In genomic region chr2:226408131-226408530, GRCh38 we compare ENCODE assay signal across 14 cellular contexts.
DNase-seq lines count a peak whose midpoint lies in the region; ATAC-seq and TF ChIP-seq lines count a peak whose summit lies in the region.
"Had no signal": no experiment of that assay in that cellular context is flagged by ENCODE, and none has a peak within 500 bp of the region (broad histone marks: within the 10 kb centered on the region; RNA-seq: fewer than 3 reads in every experiment).

No MANE protein-coding gene starts in this region.

- no peaks in the 10 kb centered on the region for H3K36me3 Mint-ChIP-seq in naive thymus-derived CD8-positive, alpha-beta T cell
- H3K36me3 Mint-ChIP-seq: CD4-positive, CD25-positive, alpha-beta regulatory T cell had no signal

- 56% methylated on average over 4 of the region's 4 CpGs for WGBS in SK-N-SH (ENCODE audit: low lambda C conversion rate)

- DNase-seq in SK-N-SH (no peak), astrocyte of the hippocampus (ENCODE audit: low read depth, low spot score) (peak; percentile 16), left kidney (ENCODE audit: low read depth, low spot score) (peak; percentile 18), putamen (ENCODE audit: low spot score) (no peak), NCI-H1105 (lab: John Stamatoyannopoulos, UW) (no peak)
- DNase-seq in naive thymus-derived CD8-positive, alpha-beta T cell: no peak
- DNase-seq: 8988T; ACHN; Calu3; CD4-positive, CD25-positive, alpha-beta regulatory T cell; DMS 273 treated with DMSO at 0.1 percent for 48 hours; H7 had no signal

- no peaks in the 10 kb centered on the region for H4K20me1 ChIP-seq in SK-N-SH (ENCODE audit: insufficient read depth)
- H4K20me1 ChIP-seq: BLaER1 treated with 17β-estradiol and CSF1 and Interleukin-3, amounts not matched to agents 10 nM and 100 nM had no signal

- peaks cover 0 to 2% (median 0%) of the 10 kb centered on the region in 4 donors for H3K4me1 Mint-ChIP-seq in naive thymus-derived CD8-positive, alpha-beta T cell
- H3K4me1 Mint-ChIP-seq: CD4-positive, CD25-positive, alpha-beta regulatory T cell had no signal

- no peak for TF ChIP-seq RAD21 in SK-N-SH (IDR thresholded peaks at IDR 0.05; ENCODE audit: low read length)

- no peak overlapping the region for H3K4me3 ChIP-seq in SK-N-SH (ENCODE audit: low read depth in 2 of 2, low read length in 1 of 2)
- H3K4me3 ChIP-seq: BLaER1 treated with 17β-estradiol and CSF1 and Interleukin-3, amounts not matched to agents 10 nM and 100 nM had no signal

- no peak overlapping the region for H3K27ac Mint-ChIP-seq in naive thymus-derived CD8-positive, alpha-beta T cell
- H3K27ac Mint-ChIP-seq: CD4-positive, CD25-positive, alpha-beta regulatory T cell had no signal

- H3K9me2 ChIP-seq in SK-N-SH: no peaks in the 10 kb centered on the region

- peak overlapping the region; percentile 17; the same call in 1 of the 2 replicates for H2AFZ ChIP-seq in SK-N-SH (ENCODE audit: low read depth)

- no peak overlapping the region for H3K4me2 ChIP-seq in SK-N-SH
- H3K4me2 ChIP-seq: BLaER1 treated with 17β-estradiol and CSF1 and Interleukin-3, amounts not matched to agents 10 nM and 100 nM had no signal

- H3K27me3 ChIP-seq in SK-N-SH (ENCODE audit: insufficient read depth): no peaks in the 10 kb centered on the region
- H3K27me3 ChIP-seq: BLaER1 treated with 17β-estradiol and CSF1 and Interleukin-3, amounts not matched to agents 10 nM and 100 nM had no signal

- H3K9me3 ChIP-seq in SK-N-SH: no peaks in the 10 kb centered on the region
- H3K9me3 ChIP-seq: BLaER1 treated with 17β-estradiol and CSF1 and Interleukin-3, amounts not matched to agents 10 nM and 100 nM had no signal

- ATAC-seq in SK-N-SH treated with all-trans-retinoic acid at 6 μM for 48 hours: no peak
- no peak for ATAC-seq in naive thymus-derived CD8-positive, alpha-beta T cell

- TF ChIP-seq CTCF in SK-N-SH (IDR thresholded peaks at IDR 0.05): no peak

- H3K4me1 ChIP-seq in SK-N-SH (ENCODE audit: control insufficient read depth in 1 of 2, insufficient read depth in 2 of 2, low read depth in 1 of 2, low read length in 1 of 2): peaks cover 0 to 7% of the 10 kb centered on the region in 2 experiments; a peak in 1 of 4 replicates
- H3K4me1 ChIP-seq: BLaER1 treated with 17β-estradiol and CSF1 and Interleukin-3, amounts not matched to agents 10 nM and 100 nM had no signal

- H3K9ac ChIP-seq in SK-N-SH: no peak overlapping the region
- H3K9ac ChIP-seq: BLaER1 treated with 17β-estradiol and CSF1 and Interleukin-3, amounts not matched to agents 10 nM and 100 nM had no signal

- H3K9me3 Mint-ChIP-seq in naive thymus-derived CD8-positive, alpha-beta T cell: peaks cover 0 to 3% (median 0%) of the 10 kb centered on the region in 9 donors

- no peak overlapping the region for H3K4me3 Mint-ChIP-seq in naive thymus-derived CD8-positive, alpha-beta T cell
- H3K4me3 Mint-ChIP-seq: CD4-positive, CD25-positive, alpha-beta regulatory T cell had no signal

- no peaks in the 10 kb centered on the region for H3K79me2 ChIP-seq in SK-N-SH (ENCODE audit: insufficient read depth)

- POLR2A ChIA-PET in SK-N-SH (lab: Yijun Ruan, JAX): no interaction called here
- POLR2A ChIA-PET in naive thymus-derived CD8-positive, alpha-beta T cell (lab: Charles Lee): no interaction called here

- H3K27me3 Mint-ChIP-seq in naive thymus-derived CD8-positive, alpha-beta T cell: peaks cover 9 to 67% (median 13%) of the 10 kb centered on the region in 5 donors

- no peaks in the 10 kb centered on the region for H3K36me3 ChIP-seq in SK-N-SH (replicated peaks in 1 of 2; ENCODE audit: control insufficient read depth in 1 of 2, insufficient read depth in 2 of 2, low read length in 1 of 2)
- H3K36me3 ChIP-seq: BLaER1 treated with 17β-estradiol and CSF1 and Interleukin-3, amounts not matched to agents 10 nM and 100 nM had no signal

- peaks cover 1% of the 10 kb centered on the region for H3F3A ChIP-seq in SK-N-SH (replicated peaks; ENCODE audit: insufficient read depth)

- CTCF ChIA-PET in SK-N-SH (lab: Yijun Ruan, JAX): no interaction called here

- no peak for TF ChIP-seq EP300 in SK-N-SH (IDR thresholded peaks at IDR 0.05; ENCODE audit: borderline replicate concordance in 1 of 2, low read depth in 1 of 2, low read length in 1 of 2)

- no peak overlapping the region for H3K27ac ChIP-seq in SK-N-SH (ENCODE audit: low read depth in 2 of 2, low read length in 1 of 2)
- H3K27ac ChIP-seq: BLaER1 treated with 17β-estradiol and CSF1 and Interleukin-3, amounts not matched to agents 10 nM and 100 nM had no signal

TF ChIP-seq in SK-N-SH, 30 proteins besides CTCF, POLR2A, EP300 and RAD21:
- no peak for TF ChIP-seq CHD2 (IDR thresholded peaks at IDR 0.05; ENCODE audit: low read length, partially characterized antibody)
- no peak for TF ChIP-seq GATA2 (CRISPR knock-in tag; IDR thresholded peaks at IDR 0.05)
- TF ChIP-seq MAX (IDR thresholded peaks at IDR 0.05; ENCODE audit: low read depth): no peak
- no peak for TF ChIP-seq TAF1 (IDR thresholded peaks at IDR 0.05; ENCODE audit: borderline replicate concordance, low read depth, low read length)
- no peak for TF ChIP-seq NRF1 (IDR thresholded peaks at IDR 0.05; ENCODE audit: low read depth, low read length)
- TF ChIP-seq RCOR1 (IDR thresholded peaks at IDR 0.05; ENCODE audit: low read length): no peak
- TF ChIP-seq JUND (IDR thresholded peaks at IDR 0.05): no peak
- no peak for TF ChIP-seq RFX5 (IDR thresholded peaks at IDR 0.05; ENCODE audit: low read length)
- no peak for TF ChIP-seq FOSL2 (IDR thresholded peaks at IDR 0.05; ENCODE audit: borderline replicate concordance, low read depth)
- TF ChIP-seq ELF1 (IDR thresholded peaks at IDR 0.05): no peak
- no peak for TF ChIP-seq NFIC (IDR thresholded peaks at IDR 0.05; ENCODE audit: borderline replicate concordance)
- no peak for TF ChIP-seq POLR2AphosphoS5 (IDR thresholded peaks at IDR 0.05; ENCODE audit: low read depth, low read length)
- no peak for TF ChIP-seq FOXJ3 (CRISPR knock-in tag; IDR thresholded peaks at IDR 0.05)
- TF ChIP-seq USF2 (IDR thresholded peaks at IDR 0.05; ENCODE audit: borderline replicate concordance, low read depth, low read length): no peak
- TF ChIP-seq FOXM1 (IDR thresholded peaks at IDR 0.05; ENCODE audit: low read depth): no peak
- no peak for TF ChIP-seq MEF2A (IDR thresholded peaks at IDR 0.05; ENCODE audit: borderline replicate concordance, low read depth)

TF ChIP-seq in SK-N-SH treated with all-trans-retinoic acid at 6 μM for 48 hours, 23 proteins besides CTCF, POLR2A, EP300 and RAD21:
- TF ChIP-seq BACH2 (CRISPR knock-in tag; IDR thresholded peaks at IDR 0.05; ENCODE audit: borderline replicate concordance) (no peak), ZFP3 (CRISPR knock-in tag; IDR thresholded peaks at IDR 0.05) (no peak), TSHZ2 (CRISPR knock-in tag; IDR thresholded peaks at IDR 0.05) (no peak), ZC3H10 (CRISPR knock-in tag; IDR thresholded peaks at IDR 0.05) (no peak), ZNF565 (CRISPR knock-in tag; conservative IDR thresholded peaks at IDR 0.05; ENCODE audit: low read depth) (no peak), PPARA (CRISPR knock-in tag; IDR thresholded peaks at IDR 0.05; ENCODE audit: borderline replicate concordance) (no peak), OSR1 (CRISPR knock-in tag; IDR thresholded peaks at IDR 0.05) (no peak), GLIS3 (CRISPR knock-in tag; IDR thresholded peaks at IDR 0.05) (no peak), SNAI2 (CRISPR knock-in tag; IDR thresholded peaks at IDR 0.05) (no peak), CSRNP3 (CRISPR knock-in tag; IDR thresholded peaks at IDR 0.05) (no peak), ZNF70 (CRISPR knock-in tag; IDR thresholded peaks at IDR 0.05) (no peak), ARNTL (CRISPR knock-in tag; IDR thresholded peaks at IDR 0.05; ENCODE audit: borderline replicate concordance, low read depth) (no peak)
TF ChIP-seq in SK-N-SH treated with all-trans-retinoic acid at 6 μM for 48 hours: peak in this region for 0.

Comparison
In these comparisons a context has a peak if more than half of its experiments do, and no peak if none do; other contexts are left out.
1. DNase-seq: peak in astrocyte of the hippocampus (single experiment) and left kidney (single experiment); none in SK-N-SH (single experiment), naive thymus-derived CD8-positive, alpha-beta T cell (0 of 10), putamen (single experiment) and NCI-H1105 (single experiment).